In the genomic region with DNA sequence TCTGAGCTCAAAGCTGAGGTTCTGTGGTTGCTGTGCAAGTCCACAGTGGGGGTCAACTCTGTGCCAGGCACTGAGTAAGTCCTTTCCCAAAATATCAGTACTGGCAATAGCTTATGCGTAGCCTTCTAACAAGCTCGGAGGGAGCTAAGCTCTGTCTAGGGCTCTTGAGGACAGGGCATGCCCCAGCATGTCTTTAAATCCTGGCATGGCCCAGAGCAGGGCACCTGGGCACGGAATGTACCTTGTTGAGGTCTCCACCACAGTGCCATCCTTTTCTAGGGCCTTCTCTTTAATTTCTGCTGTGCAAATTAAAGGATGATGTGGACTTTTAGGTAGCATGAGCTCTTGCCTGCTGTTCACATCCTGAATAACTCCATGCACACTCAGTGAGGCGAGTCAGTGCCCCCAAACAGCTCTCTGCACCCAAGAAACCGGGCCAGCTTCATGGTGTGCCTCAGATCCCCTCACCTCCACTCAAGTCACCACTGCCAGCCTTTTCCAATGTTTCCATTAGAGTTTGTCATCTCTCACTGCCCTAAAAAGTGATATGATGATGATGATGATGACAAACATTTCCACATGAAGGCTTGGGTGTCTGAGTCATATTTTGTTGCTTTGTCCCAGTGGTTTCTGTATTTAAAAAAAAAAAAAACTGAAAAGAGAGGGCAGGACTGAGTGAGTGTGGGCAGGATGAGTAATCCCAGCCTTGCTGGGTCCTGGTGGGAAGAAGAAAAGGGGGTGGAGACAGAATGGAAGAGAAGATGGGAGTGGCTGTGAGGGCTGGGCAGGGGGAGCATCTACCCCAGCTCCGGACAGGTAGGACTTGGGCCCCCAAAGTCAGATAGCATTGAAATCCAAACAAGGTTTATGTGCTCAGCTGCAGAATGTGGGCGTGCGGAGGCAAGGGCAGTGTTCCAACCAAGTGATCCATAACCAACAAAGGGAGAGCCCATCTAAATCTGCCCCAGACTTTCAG, we compare ENCODE assay signal across 10 cellular contexts.
DNase-seq lines count a peak whose midpoint lies in the region; ATAC-seq and TF ChIP-seq lines count a peak whose summit lies in the region.
"Had no signal": no experiment of that assay in that cellular context is flagged by ENCODE, and none has a peak within 500 bp of the region (broad histone marks: within the 10 kb centered on the region; RNA-seq: fewer than 3 reads in every experiment).

No MANE protein-coding gene starts in this region.

- H3K36me3 ChIP-seq in lung (ENCODE audit: control insufficient read depth in 2 of 2, insufficient read depth in 2 of 2, low read length in 2 of 2) (no peaks in the 10 kb centered on the region), endodermal cell (ENCODE audit: control insufficient read depth, insufficient read depth, low read length) (no peaks in the 10 kb centered on the region)

- H3K27ac ChIP-seq in lung (ENCODE audit: low read depth in 1 of 2, low read length in 1 of 2) (no peak overlapping the region), endodermal cell (ENCODE audit: low read depth, low read length) (no peak overlapping the region)
- H3K27ac ChIP-seq: KMS-11 had no signal

- H3K9me3 Mint-ChIP-seq in endodermal cell = no peaks in the 10 kb centered on the region

- no peaks in the 10 kb centered on the region for H3K27me3 ChIP-seq in lung (ENCODE audit: control insufficient read depth, insufficient read depth)
- no peaks in the 10 kb centered on the region for H3K27me3 ChIP-seq in endodermal cell (ENCODE audit: control insufficient read depth, insufficient read depth, low read length, poor library complexity, severe bottlenecking)

- H3K4me1 ChIP-seq in lung (ENCODE audit: control insufficient read depth in 2 of 2, insufficient read depth in 2 of 2, low read length in 2 of 2) = peaks cover 0 to 4% of the 10 kb centered on the region in 2 donors
- peaks cover 4% of the 10 kb centered on the region for H3K4me1 ChIP-seq in endodermal cell (ENCODE audit: control insufficient read depth, insufficient read depth, low read length)

- no peak overlapping the region for H3K9ac ChIP-seq in endodermal cell (ENCODE audit: extremely low read depth, low read length, poor library complexity, severe bottlenecking)
- H3K9ac ChIP-seq: KMS-11 had no signal

- ATAC-seq in lung (ENCODE audit: insufficient read depth, low FRiP score) (peak; percentile 38), HG02759 (IDR thresholded peaks at IDR 0.05; ENCODE audit: unreplicated experiment) (no peak), HG02884 (IDR thresholded peaks at IDR 0.05; ENCODE audit: unreplicated experiment) (no peak)
- ATAC-seq: T-helper 17 cell had no signal

- peak; percentile 48 for DNase-seq in AG09309 (ENCODE audit: low read depth)
- DNase-seq in LoVo (ENCODE audit: low spot score) = peak; percentile 72
- peak; percentile 65 for DNase-seq in astrocyte of the cerebellum (ENCODE audit: low read depth)
- DNase-seq in lung (ENCODE audit: low spot score) = no peak
- DNase-seq in endodermal cell = no peak
- no peak for DNase-seq in T-helper 2 cell
- DNase-seq: T-helper 17 cell had no signal

- TF ChIP-seq CTCF in AG09309 (IDR thresholded peaks at IDR 0.05; ENCODE audit: control insufficient read depth, insufficient read depth, low read depth, low read length, missing control alignments) (no peak), astrocyte of the cerebellum (IDR thresholded peaks at IDR 0.05; ENCODE audit: low read depth, low read length, missing control alignments) (no peak), lung (IDR thresholded peaks at IDR 0.05; ENCODE audit: control extremely low read depth, extremely low read depth) (no peak), endodermal cell (conservative IDR thresholded peaks at IDR 0.05) (no peak)

- WGBS in lung, 2 donors = 80 to 89% methylated on average over 8 of the region's 8 CpGs
- 78 to 85% methylated on average over 7 to 8 of the region's 8 CpGs for WGBS in endodermal cell (ENCODE audit: insufficient coverage in 1 of 2, insufficient read length in 1 of 2), 2 experiments

- in situ Hi-C loops in astrocyte of the cerebellum (cut with HindIII; ENCODE audit: low sequenced_read_pairs) = no loop called here

- H3K27me3 Mint-ChIP-seq in endodermal cell (ENCODE audit: insufficient read depth) = peaks cover 3% of the 10 kb centered on the region

- H3K4me1 Mint-ChIP-seq in endodermal cell = peaks cover 3% of the 10 kb centered on the region

- no peak overlapping the region for H3K4me3 Mint-ChIP-seq in endodermal cell
- H3K4me3 Mint-ChIP-seq: T-helper 17 cell had no signal

- H3K9me3 ChIP-seq in lung (ENCODE audit: control insufficient read depth in 2 of 2, insufficient read depth in 1 of 2, low read length in 1 of 2) (no peaks in the 10 kb centered on the region), endodermal cell (ENCODE audit: control insufficient read depth, low read length) (no peaks in the 10 kb centered on the region)

- H3K4me3 ChIP-seq in AG09309 (ENCODE audit: control insufficient read depth, low read depth, low read length) = no peak overlapping the region
- H3K4me3 ChIP-seq in astrocyte of the cerebellum (ENCODE audit: low read depth, low read length) = no peak overlapping the region
- H3K4me3 ChIP-seq in lung = no peak overlapping the region
- no peak overlapping the region for H3K4me3 ChIP-seq in endodermal cell (ENCODE audit: low read length)

- H3K36me3 Mint-ChIP-seq in endodermal cell (ENCODE audit: low read depth) = no peaks in the 10 kb centered on the region

- H3K27ac Mint-ChIP-seq in endodermal cell = no peak overlapping the region
- H3K27ac Mint-ChIP-seq: T-helper 17 cell had no signal

Comparison
In these comparisons a context has a peak if more than half of its experiments do, and no peak if none do; other contexts are left out.
1. DNase-seq: peak in AG09309 (single experiment), LoVo (single experiment) and astrocyte of the cerebellum (single experiment); none in lung (single experiment), endodermal cell (single experiment) and T-helper 2 cell (0 of 5).